Comparison of ENCODE assay signal across 15 cellular contexts in the genomic region with DNA sequence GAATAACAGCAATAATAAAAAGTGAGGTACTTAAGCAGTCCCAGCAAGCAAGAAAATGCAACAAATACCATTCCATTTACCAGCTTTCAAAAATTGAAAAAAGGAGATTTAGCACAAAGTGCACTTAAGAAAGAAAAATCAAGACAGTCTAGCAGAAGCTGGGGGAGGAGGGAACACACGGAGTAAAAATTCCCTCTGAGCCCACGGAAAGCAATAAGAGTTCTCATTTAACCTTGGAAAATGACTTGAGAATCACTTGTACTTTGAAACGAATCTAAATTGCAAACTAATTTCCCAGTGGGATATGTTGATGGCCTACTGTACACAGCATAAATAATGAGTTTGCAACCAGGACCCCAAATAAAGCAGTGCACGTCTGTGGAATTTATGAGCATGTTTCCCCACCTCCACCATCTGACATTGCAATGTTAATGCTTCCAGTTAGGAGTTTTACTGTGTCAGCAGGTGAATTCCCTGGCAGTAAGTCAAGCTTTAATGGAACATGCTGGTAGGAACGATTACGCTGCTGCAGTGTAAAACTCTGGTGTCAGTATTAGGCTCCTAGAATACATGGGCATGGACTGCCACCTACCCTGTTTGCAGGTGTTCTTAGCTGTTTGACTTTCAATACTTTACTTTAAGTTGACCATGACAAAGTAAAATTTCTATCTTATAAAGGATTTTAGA.
DNase-seq lines count a peak whose midpoint lies in the region; ATAC-seq and TF ChIP-seq lines count a peak whose summit lies in the region.
"Had no signal": no experiment of that assay in that cellular context is flagged by ENCODE, and none has a peak within 500 bp of the region (broad histone marks: within the 10 kb centered on the region; RNA-seq: fewer than 3 reads in every experiment).

No MANE protein-coding gene starts in this region.

- peaks cover 5% of the 10 kb centered on the region for H3K36me3 Mint-ChIP-seq in progenitor cell of endocrine pancreas (ENCODE audit: insufficient read depth)
- H3K36me3 Mint-ChIP-seq: CD8-positive, alpha-beta memory T cell had no signal

- peak overlapping the region; percentile 38 for H3K27ac Mint-ChIP-seq in progenitor cell of endocrine pancreas
- H3K27ac Mint-ChIP-seq: stimulated activated naive CD8-positive, alpha-beta T cell treated with anti-CD3 and anti-CD28 coated beads, Interleukin-15, Interleukin-2, amounts not matched to agents 100 ng/mL and 50 ng/mL, for 24 hours had no signal

- TF ChIP-seq CTCF in progenitor cell of endocrine pancreas (IDR thresholded peaks at IDR 0.05; ENCODE audit: unreplicated experiment): no peak

- DNase-seq in DMS153 (lab: John Stamatoyannopoulos, UW) (peak; percentile 19), DMS153 treated with DMSO at 0.1 percent for 48 hours (lab: John Stamatoyannopoulos, UW; ENCODE audit: unreplicated experiment) (no peak), NCI-H1092 treated with DMSO at 0.1 percent for 48 hours (lab: John Stamatoyannopoulos, UW) (peak; percentile 58), cerebellar cortex (ENCODE audit: low spot score) (peak; percentile 19), progenitor cell of endocrine pancreas (ENCODE audit: low spot score, unreplicated experiment) (no peak), NOMO-1 (lab: John Stamatoyannopoulos, UW; ENCODE audit: unreplicated experiment in 2 of 2) (no peak)
- DNase-seq: activated CD4-positive, alpha-beta T cell treated with anti-CD3 and anti-CD28 coated beads, Interleukin-2, amount 50 U/mL, for 1 hour; activated T-cell treated with anti-CD3 and anti-CD28 coated beads, Interleukin-2, amount 50 U/mL, for 72 hours; CD8-positive, alpha-beta memory T cell; hippocampal formation; Karpas-422; NCI-H526 had no signal

- ATAC-seq in HG02588 (IDR thresholded peaks at IDR 0.05; ENCODE audit: unreplicated experiment) (no peak), GM19328 (IDR thresholded peaks at IDR 0.05; ENCODE audit: unreplicated experiment) (no peak)
- ATAC-seq: activated T-cell treated with anti-CD3 and anti-CD28 coated beads, Interleukin-2, amount 50 U/mL, for 72 hours had no signal

- H3K4me1 Mint-ChIP-seq in progenitor cell of endocrine pancreas (ENCODE audit: low read depth): peaks cover 23% of the 10 kb centered on the region

- no peak overlapping the region for H3K4me3 Mint-ChIP-seq in progenitor cell of endocrine pancreas (ENCODE audit: low read depth)
- H3K4me3 Mint-ChIP-seq: stimulated activated naive CD8-positive, alpha-beta T cell treated with anti-CD3 and anti-CD28 coated beads, Interleukin-15, Interleukin-2, amounts not matched to agents 100 ng/mL and 50 ng/mL, for 24 hours had no signal

- H3K27me3 Mint-ChIP-seq in progenitor cell of endocrine pancreas: no peaks in the 10 kb centered on the region
- H3K27me3 Mint-ChIP-seq: CD8-positive, alpha-beta memory T cell; stimulated activated naive CD8-positive, alpha-beta T cell treated with anti-CD3 and anti-CD28 coated beads, Interleukin-15, Interleukin-2, amounts not matched to agents 100 ng/mL and 50 ng/mL, for 24 hours had no signal

- peaks cover 11% of the 10 kb centered on the region for H3K9me3 Mint-ChIP-seq in progenitor cell of endocrine pancreas (ENCODE audit: low read depth)

Comparison
In these comparisons a context has a peak if more than half of its experiments do, and no peak if none do; other contexts are left out.
1. DNase-seq: peak in DMS153 (single experiment), NCI-H1092 treated with DMSO at 0.1 percent for 48 hours (single experiment) and cerebellar cortex (single experiment); none in DMS153 treated with DMSO at 0.1 percent for 48 hours (single experiment), progenitor cell of endocrine pancreas (single experiment) and NOMO-1 (0 of 2).